ENCODE assay signal across 12 cellular contexts in the genomic region with DNA sequence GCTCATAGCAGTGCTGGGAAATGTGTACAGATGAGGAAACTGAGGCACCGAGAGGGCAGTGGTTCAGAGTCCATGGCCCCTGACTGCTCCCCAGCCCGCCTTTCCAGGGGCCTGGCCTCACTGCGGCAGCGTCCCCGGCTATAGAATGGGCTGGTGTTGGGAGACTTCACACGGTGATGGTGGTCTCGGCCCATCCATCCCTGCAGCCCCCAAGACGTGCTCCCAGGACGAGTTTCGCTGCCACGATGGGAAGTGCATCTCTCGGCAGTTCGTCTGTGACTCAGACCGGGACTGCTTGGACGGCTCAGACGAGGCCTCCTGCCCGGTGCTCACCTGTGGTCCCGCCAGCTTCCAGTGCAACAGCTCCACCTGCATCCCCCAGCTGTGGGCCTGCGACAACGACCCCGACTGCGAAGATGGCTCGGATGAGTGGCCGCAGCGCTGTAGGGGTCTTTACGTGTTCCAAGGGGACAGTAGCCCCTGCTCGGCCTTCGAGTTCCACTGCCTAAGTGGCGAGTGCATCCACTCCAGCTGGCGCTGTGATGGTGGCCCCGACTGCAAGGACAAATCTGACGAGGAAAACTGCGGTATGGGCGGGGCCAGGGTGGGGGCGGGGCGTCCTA.
"Had no signal": no experiment of that assay in that cellular context is flagged by ENCODE, and none has a peak within 500 bp of the region (broad histone marks: within the 10 kb centered on the region; RNA-seq: fewer than 3 reads in every experiment).

No MANE protein-coding gene starts in this region.

- H3K4me1 ChIP-seq: transverse colon had no signal

- H3K4me3 Mint-ChIP-seq: activated naive CD8-positive, alpha-beta T cell treated with anti-CD3 and anti-CD28 coated beads, Interleukin-2, amount 10 ng/mL, durations not matched to agents 7 days and 5 days; natural killer cell treated with Interleukin-12 subunit alpha and Interleukin-12 subunit beta and Interleukin-15 and Interleukin-18, amount 100 ng/mL, for 72 hours; T-helper 2 cell treated with Interferon-gamma antibody and Interleukin-4, amounts not matched to agents 5 μg/mL and 100 μg/mL, for 36 hours had no signal

- H3K4me3 ChIP-seq: esophagus muscularis mucosa, transverse colon had no signal

- DNase-seq: activated CD4-positive, alpha-beta T cell treated with anti-CD3 and anti-CD28 coated beads, Interleukin-2, amount 50 U/mL, for 48 hours; activated CD4-positive, CD25-positive, alpha-beta regulatory T cell treated with anti-CD3 and anti-CD28 coated beads, Interleukin-2, amount 50 U/mL, for 72 hours; activated gamma-delta T cell treated with Interleukin-2 at 50 U/mL for 16 hours; activated naive CD8-positive, alpha-beta T cell treated with anti-CD3 and anti-CD28 coated beads, Interleukin-2, amount 10 ng/mL, durations not matched to agents 7 days and 5 days; activated T-cell treated with anti-CD3 and anti-CD28 coated beads, Interleukin-2, amount 50 U/mL, for 48 hours; aorta; mammary epithelial cell; stimulated activated CD4-positive, alpha-beta T cell treated with anti-CD3 and anti-CD28 coated beads, Interleukin-15, amount 100 ng/mL, for 24 hours; transverse colon had no signal

- H3K27ac ChIP-seq: esophagus muscularis mucosa had no signal

- H3K27me3 ChIP-seq: esophagus muscularis mucosa, transverse colon had no signal

- H3K27me3 Mint-ChIP-seq: activated naive CD8-positive, alpha-beta T cell treated with anti-CD3 and anti-CD28 coated beads, Interleukin-2, amount 10 ng/mL, durations not matched to agents 7 days and 5 days; natural killer cell treated with Interleukin-12 subunit alpha and Interleukin-12 subunit beta and Interleukin-15 and Interleukin-18, amount 100 ng/mL, for 72 hours had no signal

- H3K9me3 Mint-ChIP-seq: activated naive CD8-positive, alpha-beta T cell treated with anti-CD3 and anti-CD28 coated beads, Interleukin-2, amount 10 ng/mL, durations not matched to agents 7 days and 5 days; natural killer cell treated with Interleukin-12 subunit alpha and Interleukin-12 subunit beta and Interleukin-15 and Interleukin-18, amount 100 ng/mL, for 72 hours; T-helper 2 cell treated with Interferon-gamma antibody and Interleukin-4, amounts not matched to agents 5 μg/mL and 100 μg/mL, for 36 hours had no signal

- H3K9me3 ChIP-seq: esophagus muscularis mucosa, transverse colon had no signal

- H3K27ac Mint-ChIP-seq: activated naive CD8-positive, alpha-beta T cell treated with anti-CD3 and anti-CD28 coated beads, Interleukin-2, amount 10 ng/mL, durations not matched to agents 7 days and 5 days; natural killer cell treated with Interleukin-12 subunit alpha and Interleukin-12 subunit beta and Interleukin-15 and Interleukin-18, amount 100 ng/mL, for 72 hours had no signal
